1 cellular context compared by ENCODE assay signal in genomic region chr5:160092519-160092918, GRCh38.
TF ChIP-seq lines count a peak whose summit lies in the region.

No MANE protein-coding gene starts in this region.

TF ChIP-seq in IMR-90, 13 proteins besides CTCF, POLR2A, EP300 and RAD21:
- TF ChIP-seq USF2 (IDR thresholded peaks at IDR 0.05; ENCODE audit: low read depth, low read length) (no peak), RCOR1 (IDR thresholded peaks at IDR 0.05; ENCODE audit: insufficient replicate concordance, low read length) (no peak), SMC3 (IDR thresholded peaks at IDR 0.05; ENCODE audit: low read depth, low read length) (no peak), MXI1 (IDR thresholded peaks at IDR 0.05; ENCODE audit: borderline replicate concordance, low read depth, low read length) (no peak), CHD1 (IDR thresholded peaks at IDR 0.05; ENCODE audit: low read depth, low read length) (no peak), ELK1 (IDR thresholded peaks at IDR 0.05; ENCODE audit: borderline replicate concordance, low read depth, low read length) (no peak), CEBPB (IDR thresholded peaks at IDR 0.05; ENCODE audit: low read depth, low read length) (no peak), MAFK (IDR thresholded peaks at IDR 0.05; ENCODE audit: low read depth, low read length) (no peak), FOS (IDR thresholded peaks at IDR 0.05; ENCODE audit: low read depth, low read length) (no peak), MAZ (IDR thresholded peaks at IDR 0.05; ENCODE audit: borderline replicate concordance, low read depth, low read length) (no peak), RFX5 (IDR thresholded peaks at IDR 0.05; ENCODE audit: low read depth, low read length) (no peak), BHLHE40 (IDR thresholded peaks at IDR 0.05; ENCODE audit: low read depth, low read length) (no peak), NFE2L2 (IDR thresholded peaks at IDR 0.05; ENCODE audit: low read depth, low read length) (no peak)
